Comparison of ENCODE assay signal across 9 cellular contexts in genomic region chr19:2275588-2276428, GRCh38. TPM values are rescaled to one million over a fixed set of nuclear protein-coding genes. Genes with fewer than 3 reads are reported as not detected.
A peak's percentile ranks its signal among the peaks of the same experiment; 100 is the strongest.
DNase-seq lines count a peak whose midpoint lies in the region; ATAC-seq and TF ChIP-seq lines count a peak whose summit lies in the region.
"Had no signal": no experiment of that assay in that cellular context is flagged by ENCODE, and none has a peak within 500 bp of the region (broad histone marks: within the 10 kb centered on the region; RNA-seq: fewer than 3 reads in every experiment).

No MANE protein-coding gene starts in this region.

- TF ChIP-seq POLR2A in suprapubic skin (IDR thresholded peaks at IDR 0.05): no peak

- BruUV-seq in OCI-LY7 (replicated peaks; lab: Mats Ljungman, UMichigan): no TSS peak

- POLR2A ChIA-PET in OCI-LY7 (lab: Charles Lee): no interaction called here

- no peaks in the 10 kb centered on the region for H3K9me2 ChIP-seq in OCI-LY7 (ENCODE audit: insufficient read depth, low read length)

- H3K4me2 ChIP-seq in OCI-LY7 (ENCODE audit: low read length): no peak overlapping the region

- H3K4me3 ChIP-seq in adipocyte (ENCODE audit: low read length): peak overlapping the region; percentile 32
- no peak overlapping the region for H3K4me3 ChIP-seq in right cardiac atrium (ENCODE audit: low read length)
- peak overlapping the region; percentile 17 for H3K4me3 ChIP-seq in suprapubic skin
- H3K4me3 ChIP-seq in OCI-LY7 (ENCODE audit: low read depth, low read length, poor library complexity, severe bottlenecking): no peak overlapping the region

- H2AFZ ChIP-seq in OCI-LY7 (ENCODE audit: low read length): no peak overlapping the region

- H3K9ac ChIP-seq in adipocyte (ENCODE audit: low read length): peak overlapping the region; percentile 43

- peak; percentile 2 to 30 for ATAC-seq in right cardiac atrium
- no peak for ATAC-seq in HG02885 (IDR thresholded peaks at IDR 0.05; ENCODE audit: poor library complexity, unreplicated experiment)

- peaks cover 38% of the 10 kb centered on the region for H3K79me2 ChIP-seq in OCI-LY7 (ENCODE audit: insufficient read depth, low read depth, low read length)

- no peak for TF ChIP-seq CTCF in suprapubic skin (IDR thresholded peaks at IDR 0.05)
- TF ChIP-seq CTCF in OCI-LY7 (conservative IDR thresholded peaks at IDR 0.05; ENCODE audit: low read length): no peak

- no peaks in the 10 kb centered on the region for H3K9me3 ChIP-seq in adipocyte (ENCODE audit: control insufficient read depth, low read length)
- no peaks in the 10 kb centered on the region for H3K9me3 ChIP-seq in right cardiac atrium (ENCODE audit: control insufficient read depth, low read length)
- H3K9me3 ChIP-seq in suprapubic skin: no peaks in the 10 kb centered on the region
- no peaks in the 10 kb centered on the region for H3K9me3 ChIP-seq in OCI-LY7 (ENCODE audit: low read length)

- H3K36me3 ChIP-seq in adipocyte (ENCODE audit: control insufficient read depth, insufficient read depth, low read length, severe bottlenecking) (peaks cover 24% of the 10 kb centered on the region), suprapubic skin (peaks cover 23% of the 10 kb centered on the region), OCI-LY7 (ENCODE audit: insufficient read depth, low read length) (peaks cover 51% of the 10 kb centered on the region)

- no peak for DNase-seq in adipocyte (ENCODE audit: low read depth)
- peak; percentile 68 to 91 (median 86) for DNase-seq in right cardiac atrium
- DNase-seq in suprapubic skin (ENCODE audit: low spot score in 2 of 2): peak in 1 of 2 donors; percentile 66
- DNase-seq in OCI-LY7 (ENCODE audit: low spot score): no peak
- DNase-seq in NCI-H524 (lab: John Stamatoyannopoulos, UW): no peak
- DNase-seq: activated CD4-positive, alpha-beta T cell treated with anti-CD3 and anti-CD28 coated beads, Interleukin-2, amount 50 U/mL, for 4 hours had no signal

- H3K27ac ChIP-seq in right cardiac atrium (ENCODE audit: low read length) (peak overlapping the region; percentile 2), suprapubic skin (peak overlapping the region; percentile 28), OCI-LY7 (ENCODE audit: low read depth, low read length, poor library complexity, severe bottlenecking) (no peak overlapping the region)

- H3K27me3 ChIP-seq in adipocyte (replicated peaks; ENCODE audit: control insufficient read depth, insufficient read depth, low read length): no peaks in the 10 kb centered on the region
- H3K27me3 ChIP-seq in right cardiac atrium (ENCODE audit: control insufficient read depth, insufficient read depth): no peaks in the 10 kb centered on the region
- no peaks in the 10 kb centered on the region for H3K27me3 ChIP-seq in suprapubic skin

- intact Hi-C loops in right cardiac atrium (cut with DNase I) (no loop called here), OCI-LY7 (cut with micrococcal nuclease; ENCODE audit: unreplicated experiment) (no loop called here)

- 63% methylated on average over 74 of the region's 74 CpGs for WGBS in right cardiac atrium
- WGBS in suprapubic skin: 52% methylated on average over 9 of the region's 74 CpGs

- H3K4me1 ChIP-seq in adipocyte (ENCODE audit: control insufficient read depth, insufficient read depth, low read length) (peaks cover 34% of the 10 kb centered on the region), right cardiac atrium (ENCODE audit: control insufficient read depth, insufficient read depth, low read length) (peaks cover 2% of the 10 kb centered on the region), suprapubic skin (peaks cover 59% of the 10 kb centered on the region), OCI-LY7 (ENCODE audit: insufficient read depth, low read length, poor library complexity, severe bottlenecking) (peaks cover 26% of the 10 kb centered on the region)

- peaks cover 6% of the 10 kb centered on the region for H4K20me1 ChIP-seq in OCI-LY7 (ENCODE audit: insufficient read depth, low read length)

- CTCF ChIA-PET in OCI-LY7 (lab: Charles Lee; ENCODE audit: unreplicated experiment): no interaction called here

- no peak for TF ChIP-seq EP300 in suprapubic skin (IDR thresholded peaks at IDR 0.05)

RNA-seq across cellular contexts. Expression of gene PEAK3, which starts 6.2 kb away (rescaled TPM):
- total RNA-seq in right cardiac atrium (1 to 10 TPM; 1.0 to 3.1 (median 1.7) TPM), suprapubic skin (1 to 10 TPM in 1 of 4 donors, under 1 TPM in 1, not detected in 2; 0.55 to 1.4 TPM), OCI-LY7 (2022) (0.18 TPM in 1 of 2 replicates, not detected in the other)
- 0.84 TPM for polyA plus RNA-seq in right cardiac atrium
- total RNA-seq in OCI-LY7 (2014; rRNA removed; shearing (Covaris generic)): not detected in 2 replicates

RNA-seq across cellular contexts. Expression of gene JSRP1, which starts 19.6 kb away (rescaled TPM):
- not detected for total RNA-seq in right cardiac atrium
- 0.75 TPM for polyA plus RNA-seq in right cardiac atrium
- not detected for total RNA-seq in suprapubic skin
- 0.44 and 1.5 TPM in 2 replicates for total RNA-seq in OCI-LY7 (2014; rRNA removed; shearing (Covaris generic))
- total RNA-seq in OCI-LY7 (2022): 13.8 and 15.9 TPM in 2 replicates
- total RNA-seq: T-helper 1 cell treated with Interleukin-12 subunit alpha and Interleukin-12 subunit beta and Interleukin-4 antibody, amounts not matched to agents 30 ng/mL and 1 ng/mL, for 36 hours had no signal

RNA-seq across cellular contexts. Expression of gene AMH, which starts 26.7 kb away (rescaled TPM):
- total RNA-seq in right cardiac atrium (1 to 10 TPM in 2 of 4 donors, under 1 TPM in 2; 0.31 to 1.6 (median 1.1) TPM), suprapubic skin (1 to 10 TPM; 1.7 to 4.3 (median 3.0) TPM), OCI-LY7 (2022) (45.7 and 49.7 TPM in 2 replicates)
- 0.36 TPM for polyA plus RNA-seq in right cardiac atrium
- total RNA-seq in OCI-LY7 (2014; rRNA removed; shearing (Covaris generic)): 10.7 and 14.8 TPM in 2 replicates
- polyA plus RNA-seq: naive thymus-derived CD8-positive, alpha-beta T cell had no signal

RNA-seq across cellular contexts. Expression of gene LINGO3, which starts 32.1 kb away (rescaled TPM):
- not detected for total RNA-seq in right cardiac atrium
- polyA plus RNA-seq in right cardiac atrium: not detected
- total RNA-seq in suprapubic skin: not detected
- 0.33 and 0.38 TPM in 2 replicates for total RNA-seq in OCI-LY7 (2014; rRNA removed; shearing (Covaris generic))
- total RNA-seq in OCI-LY7 (2022): 0.13 and 0.17 TPM in 2 replicates

RNA-seq across cellular contexts. Expression of gene SF3A2, which starts 39.2 kb away (rescaled TPM):
- 10 to 100 TPM; 30.0 to 34.9 (median 33.1) TPM for total RNA-seq in right cardiac atrium
- polyA plus RNA-seq in right cardiac atrium: 26.4 TPM
- total RNA-seq in suprapubic skin: 100 to 1,000 TPM in 1 of 4 donors, 10 to 100 TPM in 3; 48.0 to 103 (median 64.8) TPM
- total RNA-seq in OCI-LY7 (2014; rRNA removed; shearing (Covaris generic)): 104 and 124 TPM in 2 replicates
- 206 and 207 TPM in 2 replicates for total RNA-seq in OCI-LY7 (2022)

Comparison
In these comparisons a context has a peak if more than half of its experiments do, and no peak if none do; other contexts are left out.
1. DNase-seq: peak in right cardiac atrium (3 of 3); none in adipocyte (single experiment), OCI-LY7 (single experiment) and NCI-H524 (0 of 2).
2. H3K4me3 ChIP-seq: peak in adipocyte (single experiment) and suprapubic skin (single experiment); none in right cardiac atrium (single experiment) and OCI-LY7 (single experiment).